Comparison of ENCODE assay signal across 10 cellular contexts in genomic region chr14:68211421-68211820, GRCh38.
DNase-seq lines count a peak whose midpoint lies in the region; ATAC-seq and TF ChIP-seq lines count a peak whose summit lies in the region.
"Had no signal": no experiment of that assay in that cellular context is flagged by ENCODE, and none has a peak within 500 bp of the region (broad histone marks: within the 10 kb centered on the region; RNA-seq: fewer than 3 reads in every experiment).

No MANE protein-coding gene starts in this region.

- peak; percentile 15 for DNase-seq in ELR (ENCODE audit: low read depth)
- no peak for DNase-seq in SJCRH30
- DNase-seq in gastrocnemius medialis, result no peak
- no peak for DNase-seq in HuH-7 (ENCODE audit: low spot score)
- no peak for DNase-seq in DMS153 (lab: John Stamatoyannopoulos, UW)
- DNase-seq: NCI-H1092 had no signal

- in situ Hi-C loops in gastrocnemius medialis (cut with MboI; ENCODE audit: low sequenced_read_pairs in 4 of 4), result no loop called here

- H3K9me3 ChIP-seq in SJCRH30 (replicated peaks), result no peaks in the 10 kb centered on the region
- H3K9me3 ChIP-seq in endocrine pancreas (ENCODE audit: control insufficient read depth, low read length), result no peaks in the 10 kb centered on the region
- H3K9me3 ChIP-seq in gastrocnemius medialis, result no peaks in the 10 kb centered on the region

- H3K27me3 ChIP-seq in SJCRH30, result no peaks in the 10 kb centered on the region
- no peaks in the 10 kb centered on the region for H3K27me3 ChIP-seq in endocrine pancreas (ENCODE audit: control insufficient read depth, insufficient read depth, low read length)
- H3K27me3 ChIP-seq in gastrocnemius medialis, result no peaks in the 10 kb centered on the region

- ATAC-seq in gastrocnemius medialis (no peak), HG02798 (IDR thresholded peaks at IDR 0.05; ENCODE audit: poor library complexity, unreplicated experiment) (no peak), GM21825 (IDR thresholded peaks at IDR 0.05; ENCODE audit: unreplicated experiment) (no peak)

- TF ChIP-seq CTCF in gastrocnemius medialis (IDR thresholded peaks at IDR 0.05 in 4 of 5, conservative IDR thresholded peaks at IDR 0.05 in 1 of 5), result no peak

- no peak overlapping the region for H3K9ac ChIP-seq in endocrine pancreas (ENCODE audit: control insufficient read depth, insufficient read depth, low read length)

- H3K4me3 ChIP-seq in SJCRH30 (no peak overlapping the region), endocrine pancreas (ENCODE audit: control insufficient read depth, insufficient read depth, low read length) (peak overlapping the region; percentile 67), gastrocnemius medialis (peak overlapping the region in 1 of 4 donors; percentile 34)
- H3K4me3 ChIP-seq: lung had no signal

- intact Hi-C loops in gastrocnemius medialis (cut with DNase I; ENCODE audit: low total_unique reads), result no loop called here

- TF ChIP-seq POLR2A in gastrocnemius medialis (IDR thresholded peaks at IDR 0.05), result no peak

- H3K36me3 ChIP-seq in SJCRH30, result no peaks in the 10 kb centered on the region
- H3K36me3 ChIP-seq in endocrine pancreas (ENCODE audit: control insufficient read depth, insufficient read depth, low read length), result no peaks in the 10 kb centered on the region
- no peaks in the 10 kb centered on the region for H3K36me3 ChIP-seq in gastrocnemius medialis

- peaks cover 18% of the 10 kb centered on the region for H3K4me1 ChIP-seq in SJCRH30
- H3K4me1 ChIP-seq in endocrine pancreas (ENCODE audit: control insufficient read depth, insufficient read depth, low read length), result peaks cover 16% of the 10 kb centered on the region
- peaks cover 25 to 40% of the 10 kb centered on the region in 2 donors for H3K4me1 ChIP-seq in gastrocnemius medialis

- H3K27ac ChIP-seq in SJCRH30, result peak overlapping the region; percentile 88
- peak overlapping the region; percentile 44 to 67 (median 64) for H3K27ac ChIP-seq in gastrocnemius medialis
